Comparison of ENCODE assay signal across 8 cellular contexts in the genomic region with DNA sequence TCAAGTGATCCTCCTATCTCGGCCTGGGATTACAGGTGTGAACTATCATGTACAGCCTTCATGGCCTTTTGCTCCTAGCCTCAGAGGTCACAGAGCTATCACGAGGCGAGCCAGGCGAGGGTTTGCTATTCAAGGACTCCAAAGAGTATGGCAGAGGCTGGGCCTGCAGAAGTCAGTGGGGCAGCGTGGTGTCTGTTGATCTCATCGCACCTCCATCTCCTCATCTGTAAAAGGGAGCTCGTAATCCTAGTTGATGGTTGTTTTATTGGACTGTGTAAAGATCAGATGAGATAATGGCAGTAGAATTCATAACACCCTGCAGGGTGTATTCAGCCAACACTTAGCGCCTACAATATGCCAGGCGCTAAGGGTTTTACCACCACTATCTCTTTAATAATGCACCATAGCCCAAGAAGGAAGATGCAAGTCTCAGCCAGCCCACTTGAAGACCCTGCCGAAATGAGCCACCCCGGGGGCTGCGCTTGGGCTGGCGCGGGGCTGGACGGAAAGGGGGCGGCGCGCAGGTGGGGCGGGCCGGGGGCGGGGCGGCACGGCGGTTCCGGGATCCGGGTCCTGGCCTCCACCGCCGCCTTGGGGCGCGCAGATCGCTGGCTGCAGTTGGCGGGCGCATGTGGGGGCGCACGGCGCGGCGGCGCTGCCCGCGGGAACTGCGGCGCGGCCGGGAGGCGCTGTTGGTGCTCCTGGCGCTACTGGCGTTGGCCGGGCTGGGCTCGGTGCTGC. TPM values are rescaled to one million over a fixed set of nuclear protein-coding genes. Genes with fewer than 3 reads are reported as not detected.
DNase-seq lines count a peak whose midpoint lies in the region; ATAC-seq and TF ChIP-seq lines count a peak whose summit lies in the region.

A gene with protein sequence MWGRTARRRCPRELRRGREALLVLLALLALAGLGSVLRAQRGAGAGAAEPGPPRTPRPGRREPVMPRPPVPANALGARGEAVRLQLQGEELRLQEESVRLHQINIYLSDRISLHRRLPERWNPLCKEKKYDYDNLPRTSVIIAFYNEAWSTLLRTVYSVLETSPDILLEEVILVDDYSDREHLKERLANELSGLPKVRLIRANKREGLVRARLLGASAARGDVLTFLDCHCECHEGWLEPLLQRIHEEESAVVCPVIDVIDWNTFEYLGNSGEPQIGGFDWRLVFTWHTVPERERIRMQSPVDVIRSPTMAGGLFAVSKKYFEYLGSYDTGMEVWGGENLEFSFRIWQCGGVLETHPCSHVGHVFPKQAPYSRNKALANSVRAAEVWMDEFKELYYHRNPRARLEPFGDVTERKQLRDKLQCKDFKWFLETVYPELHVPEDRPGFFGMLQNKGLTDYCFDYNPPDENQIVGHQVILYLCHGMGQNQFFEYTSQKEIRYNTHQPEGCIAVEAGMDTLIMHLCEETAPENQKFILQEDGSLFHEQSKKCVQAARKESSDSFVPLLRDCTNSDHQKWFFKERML (plus strand): TSS at position 601 of the 741 bp plus-strand sequence. CDS start 29 bp downstream, at position 630.

- no peak within 1 kb of the TSS for H3K27ac Mint-ChIP-seq in neural crest cell (ENCODE audit: unreplicated experiment)

- 28 to 48% methylated on average over 5 of the region's 50 CpGs for WGBS in esophagus squamous epithelium, 2 donors

- intact Hi-C loops in esophagus squamous epithelium (cut with DNase I), result no loop called here
- intact Hi-C loops in tibial artery (cut with DNase I; ENCODE audit: low total_unique reads), result no loop called here

- H3K9me3 ChIP-seq in esophagus squamous epithelium (no peaks in the 10 kb centered on the region), tibial artery (no peaks in the 10 kb centered on the region)

- H3K27ac ChIP-seq in esophagus squamous epithelium (peak within 1 kb of the TSS; percentile 67 to 83 (median 77)), tibial artery (peak within 1 kb of the TSS in 1 of 2 donors; percentile 32)

- no peak for ATAC-seq in HG03520 (IDR thresholded peaks at IDR 0.05; ENCODE audit: unreplicated experiment)

- peak within 1 kb of the TSS; percentile 49 to 76 (median 58) for H3K4me3 ChIP-seq in esophagus squamous epithelium
- H3K4me3 ChIP-seq in tibial artery, result peak within 1 kb of the TSS; percentile 50 to 61

- TF ChIP-seq CTCF in esophagus squamous epithelium (IDR thresholded peaks at IDR 0.05) (no peak), neural crest cell (conservative IDR thresholded peaks at IDR 0.05) (no peak), tibial artery (IDR thresholded peaks at IDR 0.05) (no peak)

- H3K9me3 Mint-ChIP-seq in neural crest cell, result no peaks in the 10 kb centered on the region

- TF ChIP-seq POLR2A in esophagus squamous epithelium (IDR thresholded peaks at IDR 0.05), result no peak

- H3K4me1 Mint-ChIP-seq in neural crest cell, result peaks cover 14% of the 10 kb centered on the region

- H3K36me3 ChIP-seq in esophagus squamous epithelium (no peaks in the 10 kb centered on the region), tibial artery (no peaks in the 10 kb centered on the region)

- peak within 1 kb of the TSS; percentile 87 for H3K4me3 Mint-ChIP-seq in neural crest cell

- DNase-seq in activated T-cell treated with anti-CD3 and anti-CD28 coated beads for 1 hour (ENCODE audit: low read depth) (peak; percentile 38), activated T-cell treated with anti-CD3 and anti-CD28 coated beads for 4 hours (no peak), NCI-H2171 treated with DMSO at 0.1 percent for 48 hours (lab: John Stamatoyannopoulos, UW) (peak; percentile 58), activated T-cell treated with anti-CD3 and anti-CD28 coated beads for 48 hours (ENCODE audit: low read depth) (peak; percentile 42), esophagus squamous epithelium (lab: John Stamatoyannopoulos, UW) (no peak), neural crest cell (ENCODE audit: low read depth, low spot score) (no peak), tibial artery (peak in 1 of 2 donors; percentile 66)

- no peaks in the 10 kb centered on the region for H3K27me3 ChIP-seq in esophagus squamous epithelium
- peaks cover 0 to 18% of the 10 kb centered on the region in 2 donors for H3K27me3 ChIP-seq in tibial artery

- H3K36me3 Mint-ChIP-seq in neural crest cell (ENCODE audit: low read depth), result no peaks in the 10 kb centered on the region

- H3K4me1 ChIP-seq in esophagus squamous epithelium (peaks cover 21 to 96% (median 49%) of the 10 kb centered on the region in 3 donors), tibial artery (peaks cover 0 to 35% (median 13%) of the 10 kb centered on the region in 4 donors)

- peaks cover 62% of the 10 kb centered on the region for H3K27me3 Mint-ChIP-seq in neural crest cell (ENCODE audit: low read depth)

RNA-seq across cellular contexts. Expression of the gene that starts here (rescaled TPM):
- total RNA-seq in esophagus squamous epithelium (10 to 100 TPM; 17.5 to 25.9 (median 21.1) TPM), neural crest cell (4.6 and 4.9 TPM in 2 replicates)

Comparison
In these comparisons a context has a peak if more than half of its experiments do, and no peak if none do; other contexts are left out.
1. DNase-seq: peak in activated T-cell treated with anti-CD3 and anti-CD28 coated beads for 1 hour (single experiment), NCI-H2171 treated with DMSO at 0.1 percent for 48 hours (single experiment) and activated T-cell treated with anti-CD3 and anti-CD28 coated beads for 48 hours (single experiment); none in activated T-cell treated with anti-CD3 and anti-CD28 coated beads for 4 hours (single experiment), esophagus squamous epithelium (single experiment) and neural crest cell (single experiment).